In genomic region chr14:70320294-70320693, GRCh38 we compare ENCODE assay signal across 11 cellular contexts.
"Had no signal": no experiment of that assay in that cellular context is flagged by ENCODE, and none has a peak within 500 bp of the region (broad histone marks: within the 10 kb centered on the region; RNA-seq: fewer than 3 reads in every experiment).

No MANE protein-coding gene starts in this region.

- H3K9me3 ChIP-seq: HAP-1 had no signal

- H3K27ac Mint-ChIP-seq: GM23338, H9, HFFc6 had no signal

- H3K4me3 Mint-ChIP-seq: GM23338, H9, HFFc6 had no signal

- H3K4me3 ChIP-seq: GM23248, GM23338, HAP-1 had no signal

- H3K4me1 ChIP-seq: HAP-1 had no signal

- H2AFZ ChIP-seq: GM23248, GM23338 had no signal

- FAIRE-seq: H1, H54 had no signal

- H3K27ac ChIP-seq: GM23248 had no signal

- ATAC-seq: GM23338, HCT116 had no signal

- H3K4me2 ChIP-seq: GM23338 had no signal

- H3K9me3 Mint-ChIP-seq: HFFc6 had no signal

- DNase-seq: GM23248, GOT3, H7, H9, HCEC 1CT, HFFc6 had no signal

- H3K9ac ChIP-seq: GM23248 had no signal
